ENCODE assay signal across 1 cellular context in genomic region chr1:234373064-234373937, GRCh38.
A peak's percentile ranks its signal among the peaks of the same experiment; 100 is the strongest.
TF ChIP-seq lines count a peak whose summit lies in the region.

Gene COA6 (plus strand): TSS chr1:234373456. CDS start chr1:234373467, 11 bp downstream.

TF ChIP-seq in K562, 482 proteins besides CTCF, POLR2A, EP300 and RAD21 (continued from another document and continues in another):
- TF ChIP-seq STAT6 (CRISPR knock-in tag; IDR thresholded peaks at IDR 0.05) (no peak), MAX (CRISPR knock-in tag; IDR thresholded peaks at IDR 0.05) (peak; percentile 95), POU5F1 (IDR thresholded peaks at IDR 0.05; ENCODE audit: borderline replicate concordance, low read depth, low read length, partially characterized antibody) (peak; percentile 89), ADNP (tag; IDR thresholded peaks at IDR 0.05) (no peak), CXXC5 (CRISPR knock-in tag; IDR thresholded peaks at IDR 0.05) (peak; percentile 86), MYNN (IDR thresholded peaks at IDR 0.05) (no peak; the same call in 1 of the 2 replicates), MYNN (CRISPR knock-in tag; IDR thresholded peaks at IDR 0.05) (no peak), MGA (IDR thresholded peaks at IDR 0.05) (peak; percentile 70), SIX5 (IDR thresholded peaks at IDR 0.05; ENCODE audit: borderline replicate concordance in 1 of 2, insufficient read depth in 1 of 2, low read depth in 1 of 2, low read length in 2 of 2) (peak; percentile 13 to 19; a peak in 3 of 4 replicates), E2F6 (IDR thresholded peaks at IDR 0.05; ENCODE audit: borderline replicate concordance in 1 of 2, extremely low read depth in 1 of 2, insufficient read depth in 1 of 2, insufficient read length in 1 of 2, low read depth in 1 of 2, low read length in 1 of 2, poor library complexity in 1 of 2, severe bottlenecking in 1 of 2) (peak in 1 of 2 experiments; percentile 2), GABPB1 (CRISPR knock-in tag; IDR thresholded peaks at IDR 0.05) (peak; percentile 98), DPF2 (IDR thresholded peaks at IDR 0.05) (peak; percentile 73), PHF21A (IDR thresholded peaks at IDR 0.05; ENCODE audit: borderline replicate concordance, low read depth) (0 out of 2 replicates have a peak, but pooled peaks have one; percentile 21), CBFA2T2 (conservative IDR thresholded peaks at IDR 0.05) (no peak), GATA2 (CRISPR knock-in tag; IDR thresholded peaks at IDR 0.05) (no peak), TCF3 (CRISPR knock-in tag; IDR thresholded peaks at IDR 0.05) (no peak; the same call in none of the 2 replicates), ELF2 (CRISPR knock-in tag; IDR thresholded peaks at IDR 0.05) (peak; percentile 80), SMAD1 (IDR thresholded peaks at IDR 0.05; ENCODE audit: low read depth, low read length, partially characterized antibody) (peak; percentile 92), MCM2 (IDR thresholded peaks at IDR 0.05; ENCODE audit: low read depth) (no peak), TRIM24 (IDR thresholded peaks at IDR 0.05) (peak; percentile 67 to 98), SAP30 (IDR thresholded peaks at IDR 0.05; ENCODE audit: borderline replicate concordance, insufficient read depth, low read depth, low read length, poor library complexity, severe bottlenecking) (peak; percentile 82), CUX1 (CRISPR knock-in tag; IDR thresholded peaks at IDR 0.05) (peak; percentile 43; the same call in 1 of the 2 replicates), RHOXF2B (CRISPR knock-in tag; conservative IDR thresholded peaks at IDR 0.05) (0 out of 2 replicates have a peak, but pooled peaks have one; percentile 26), MYC (IDR thresholded peaks at IDR 0.05; ENCODE audit: low read depth, low read length) (peak; percentile 92), MYC (CRISPR knock-in tag; IDR thresholded peaks at IDR 0.05; ENCODE audit: borderline replicate concordance, low read depth) (peak; percentile 95), POLR2AphosphoS5 (IDR thresholded peaks at IDR 0.05; ENCODE audit: control insufficient read depth, insufficient read depth, low read depth, low read length) (peak; percentile 99), FOXJ3 (CRISPR knock-in tag; IDR thresholded peaks at IDR 0.05) (no peak), ZNF644 (tag; IDR thresholded peaks at IDR 0.05; ENCODE audit: low read depth) (peak; percentile 73), CC2D1A (IDR thresholded peaks at IDR 0.05) (no peak; the same call in none of the 2 replicates), ARID3A (IDR thresholded peaks at IDR 0.05; ENCODE audit: borderline replicate concordance, low read depth, low read length) (peak; percentile 53; the same call in 1 of the 2 replicates), ZNF232 (CRISPR knock-in tag; IDR thresholded peaks at IDR 0.05) (peak; percentile 55), SUPT5H (IDR thresholded peaks at IDR 0.05) (peak; percentile 99), YBX1 (IDR thresholded peaks at IDR 0.05) (no peak), ARHGAP35 (IDR thresholded peaks at IDR 0.05; ENCODE audit: partially characterized antibody) (peak; percentile 80), POLR2G (IDR thresholded peaks at IDR 0.05; ENCODE audit: low read depth, low read length) (peak; percentile 97), SMARCA5 (IDR thresholded peaks at IDR 0.05) (peak; percentile 81), BRD4 (IDR thresholded peaks at IDR 0.05) (peak; percentile 83)
